In the genomic region with DNA sequence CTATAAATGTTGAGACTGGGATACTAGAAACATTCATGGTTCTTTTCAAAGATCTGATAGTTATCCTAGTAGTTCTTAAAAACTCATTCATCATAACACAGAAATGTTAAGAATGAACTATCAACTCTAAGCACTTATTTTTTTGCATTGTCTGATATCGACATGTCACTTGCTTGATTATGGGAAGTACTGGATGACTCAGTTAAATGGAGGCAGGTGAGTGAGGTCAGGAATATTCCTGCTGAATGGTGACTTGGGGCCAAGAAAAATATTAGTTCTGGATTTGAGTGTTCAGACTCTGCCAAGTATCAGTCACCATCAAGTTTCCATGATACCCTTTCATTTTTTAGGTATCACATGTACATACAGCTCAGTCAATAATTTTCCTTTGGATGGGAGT, we compare ENCODE assay signal across 12 cellular contexts.
DNase-seq lines count a peak whose midpoint lies in the region; ATAC-seq, FAIRE-seq and TF ChIP-seq lines count a peak whose summit lies in the region.
"Had no signal": no experiment of that assay in that cellular context is flagged by ENCODE, and none has a peak within 500 bp of the region (broad histone marks: within the 10 kb centered on the region; RNA-seq: fewer than 3 reads in every experiment).

No MANE protein-coding gene starts in this region.

- no peaks in the 10 kb centered on the region for H3K27me3 Mint-ChIP-seq in CD8-positive, alpha-beta T cell (ENCODE audit: low read depth)
- H3K27me3 Mint-ChIP-seq: activated naive CD8-positive, alpha-beta T cell treated with anti-CD3 and anti-CD28 coated beads, Interleukin-2, amount 10 ng/mL, durations not matched to agents 7 days and 5 days; CD4-positive, CD25-positive, alpha-beta regulatory T cell had no signal

- CTCF ChIA-PET in CD8-positive, alpha-beta T cell (lab: Charles Lee) = no interaction called here

- TF ChIP-seq POLR2A in esophagus squamous epithelium (IDR thresholded peaks at IDR 0.05) = no peak
- no peak for TF ChIP-seq POLR2A in transverse colon (IDR thresholded peaks at IDR 0.05)
- TF ChIP-seq POLR2A in Peyer's patch (IDR thresholded peaks at IDR 0.05) = no peak

- 22 to 27% methylated on average over 1 of the region's 1 CpG for WGBS in esophagus squamous epithelium, 2 donors
- 88% methylated on average over 1 of the region's 1 CpG; no CpG with 5 or more reads in 1 of the 2 donors for WGBS in transverse colon (ENCODE audit: low coverage in 1 of 2), 2 donors

- H3K79me2 ChIP-seq in Karpas-422 (ENCODE audit: low read length) = peaks cover 82% of the 10 kb centered on the region

- H3K4me3 Mint-ChIP-seq in CD8-positive, alpha-beta T cell = no peak overlapping the region
- H3K4me3 Mint-ChIP-seq: activated naive CD8-positive, alpha-beta T cell treated with anti-CD3 and anti-CD28 coated beads, Interleukin-2, amount 10 ng/mL, durations not matched to agents 7 days and 5 days; CD4-positive, CD25-positive, alpha-beta regulatory T cell had no signal

- no peak overlapping the region for H2AFZ ChIP-seq in Karpas-422 (ENCODE audit: low read length)

- POLR2A ChIA-PET in CD8-positive, alpha-beta T cell (lab: Charles Lee) = interaction anchor here (1.6 kb wide), 1 partner anchor 21 kb away, joined by 4 read pairs; no protein-coding TSS in a partner anchor

- H3K36me3 ChIP-seq in CD8-positive, alpha-beta T cell (ENCODE audit: insufficient read depth, low read length) = no peaks in the 10 kb centered on the region
- no peaks in the 10 kb centered on the region for H3K36me3 ChIP-seq in bronchial epithelial cell (ENCODE audit: control insufficient read depth, insufficient read depth, low read length)
- H3K36me3 ChIP-seq in esophagus squamous epithelium = no peaks in the 10 kb centered on the region
- no peaks in the 10 kb centered on the region for H3K36me3 ChIP-seq in transverse colon
- H3K36me3 ChIP-seq in Peyer's patch = no peaks in the 10 kb centered on the region
- peaks cover 3% of the 10 kb centered on the region; the same call in 1 of the 2 replicates for H3K36me3 ChIP-seq in Karpas-422 (ENCODE audit: insufficient read depth, low read length)

- H3K9ac ChIP-seq in Karpas-422 (ENCODE audit: low read length) = no peak overlapping the region

- peaks cover 55% of the 10 kb centered on the region for H3K4me1 Mint-ChIP-seq in CD8-positive, alpha-beta T cell (ENCODE audit: low read depth)

- peaks cover 22% of the 10 kb centered on the region for H3K36me3 Mint-ChIP-seq in CD8-positive, alpha-beta T cell

- H3K4me1 ChIP-seq in CD8-positive, alpha-beta T cell (ENCODE audit: insufficient read depth, low read length) = no peaks in the 10 kb centered on the region
- H3K4me1 ChIP-seq in esophagus squamous epithelium (peaks cover 0 to 11% (median 0%) of the 10 kb centered on the region in 3 donors), transverse colon (peaks cover 0 to 10% (median 5%) of the 10 kb centered on the region in 4 donors), Peyer's patch (no peaks in the 10 kb centered on the region), Karpas-422 (ENCODE audit: low read length) (no peaks in the 10 kb centered on the region)

- H3K4me2 ChIP-seq in Karpas-422 (ENCODE audit: low read depth, low read length, poor library complexity, severe bottlenecking) = no peak overlapping the region

- no peak for ATAC-seq in CD8-positive, alpha-beta T cell
- ATAC-seq: GM12878 had no signal

- TF ChIP-seq CTCF in CD8-positive, alpha-beta T cell (IDR thresholded peaks at IDR 0.05) = no peak
- TF ChIP-seq CTCF in bronchial epithelial cell (IDR thresholded peaks at IDR 0.05; ENCODE audit: insufficient read depth, low read length, severe bottlenecking) (no peak), esophagus squamous epithelium (IDR thresholded peaks at IDR 0.05) (no peak), transverse colon (IDR thresholded peaks at IDR 0.05) (no peak), Peyer's patch (IDR thresholded peaks at IDR 0.05) (no peak)

- TF ChIP-seq EP300 in transverse colon (IDR thresholded peaks at IDR 0.05; ENCODE audit: low read depth) = no peak

- no peaks in the 10 kb centered on the region for H4K20me1 ChIP-seq in Karpas-422 (ENCODE audit: insufficient read depth, low read depth, low read length)

- no peaks in the 10 kb centered on the region for H3K9me2 ChIP-seq in Karpas-422 (replicated peaks; ENCODE audit: insufficient read depth, low read length)

- H3K27ac ChIP-seq in CD8-positive, alpha-beta T cell (ENCODE audit: low read depth, low read length) = no peak overlapping the region
- H3K27ac ChIP-seq in esophagus squamous epithelium (no peak overlapping the region), transverse colon (no peak overlapping the region), Peyer's patch (no peak overlapping the region), Karpas-422 (ENCODE audit: low read length) (no peak overlapping the region)

- intact Hi-C loops in CD8-positive, alpha-beta T cell (cut with DNase I, micrococcal nuclease) = loop anchor here in 1 of 2 experiments (2.0 kb wide), 1 partner anchor 16 kb away; no protein-coding TSS in a partner anchor
- intact Hi-C loops in esophagus squamous epithelium (cut with DNase I) (no loop called here), transverse colon (cut with DNase I; ENCODE audit: low total_unique reads) (no loop called here)

- no peak for DNase-seq in CD8-positive, alpha-beta T cell
- peak; percentile 14 for DNase-seq in NCI-H2196 (lab: John Stamatoyannopoulos, UW; ENCODE audit: unreplicated experiment)
- peak; percentile 91 for DNase-seq in bronchial epithelial cell (ENCODE audit: low read depth)
- DNase-seq in kidney tubule cell (ENCODE audit: low spot score) = peak; percentile 84
- no peak for DNase-seq in esophagus squamous epithelium (lab: John Stamatoyannopoulos, UW)
- DNase-seq in transverse colon = no peak
- DNase-seq in Peyer's patch = no peak
- DNase-seq in Karpas-422 = no peak
- DNase-seq: activated naive CD8-positive, alpha-beta T cell treated with anti-CD3 and anti-CD28 coated beads, Interleukin-2, amount 10 ng/mL, durations not matched to agents 7 days and 5 days; CD4-positive, CD25-positive, alpha-beta regulatory T cell; NCI-H1105 treated with DMSO at 0.1 percent for 48 hours had no signal

- no peaks in the 10 kb centered on the region for H3K9me3 ChIP-seq in CD8-positive, alpha-beta T cell (ENCODE audit: low read length)
- H3K9me3 ChIP-seq in esophagus squamous epithelium = peaks cover 0 to 4% (median 0%) of the 10 kb centered on the region in 3 donors
- no peaks in the 10 kb centered on the region for H3K9me3 ChIP-seq in transverse colon
- no peaks in the 10 kb centered on the region for H3K9me3 ChIP-seq in Peyer's patch
- H3K9me3 ChIP-seq in Karpas-422 (ENCODE audit: low read length) = no peaks in the 10 kb centered on the region

- H3K27ac Mint-ChIP-seq in CD8-positive, alpha-beta T cell = peak overlapping the region; percentile 62
- H3K27ac Mint-ChIP-seq: activated naive CD8-positive, alpha-beta T cell treated with anti-CD3 and anti-CD28 coated beads, Interleukin-2, amount 10 ng/mL, durations not matched to agents 7 days and 5 days; CD4-positive, CD25-positive, alpha-beta regulatory T cell had no signal

- no peak for FAIRE-seq in bronchial epithelial cell (lab: Jason Lieb, UNC)
- FAIRE-seq: GM12878 had no signal

- no peaks in the 10 kb centered on the region for H3K27me3 ChIP-seq in CD8-positive, alpha-beta T cell (ENCODE audit: insufficient read depth, low read length)
- H3K27me3 ChIP-seq in bronchial epithelial cell (ENCODE audit: control insufficient read depth, insufficient read depth, low read length) = no peaks in the 10 kb centered on the region
- no peaks in the 10 kb centered on the region for H3K27me3 ChIP-seq in esophagus squamous epithelium
- H3K27me3 ChIP-seq in transverse colon = no peaks in the 10 kb centered on the region
- no peaks in the 10 kb centered on the region for H3K27me3 ChIP-seq in Peyer's patch
- no peaks in the 10 kb centered on the region for H3K27me3 ChIP-seq in Karpas-422 (ENCODE audit: low read length)

- in situ Hi-C loops in transverse colon (cut with MboI; ENCODE audit: low pct_ligation_motif_present in 1 of 4, low pct_unique_long_range_greater_than_20kb in 1 of 4, low sequenced_read_pairs in 3 of 4) = no loop called here

- peaks cover 17% of the 10 kb centered on the region for H3K9me3 Mint-ChIP-seq in CD8-positive, alpha-beta T cell

- no peak overlapping the region for H3K4me3 ChIP-seq in CD8-positive, alpha-beta T cell (ENCODE audit: low read depth, low read length)
- H3K4me3 ChIP-seq in bronchial epithelial cell (ENCODE audit: low read depth, low read length) (no peak overlapping the region), esophagus squamous epithelium (no peak overlapping the region), transverse colon (no peak overlapping the region), Peyer's patch (no peak overlapping the region), Karpas-422 (ENCODE audit: low read length) (no peak overlapping the region)
- H3K4me3 ChIP-seq: GM12878 had no signal

Comparison
In these comparisons a context has a peak if more than half of its experiments do, and no peak if none do; other contexts are left out.
1. DNase-seq: peak in NCI-H2196 (single experiment), bronchial epithelial cell (single experiment) and kidney tubule cell (single experiment); none in CD8-positive, alpha-beta T cell (0 of 7), esophagus squamous epithelium (single experiment), transverse colon (single experiment), Peyer's patch (0 of 3) and Karpas-422 (single experiment).